In genomic region chr10:97445722-97446639, GRCh38 we compare ENCODE assay signal across 1 cellular context.
TF ChIP-seq lines count a peak whose summit lies in the region.

A gene with protein sequence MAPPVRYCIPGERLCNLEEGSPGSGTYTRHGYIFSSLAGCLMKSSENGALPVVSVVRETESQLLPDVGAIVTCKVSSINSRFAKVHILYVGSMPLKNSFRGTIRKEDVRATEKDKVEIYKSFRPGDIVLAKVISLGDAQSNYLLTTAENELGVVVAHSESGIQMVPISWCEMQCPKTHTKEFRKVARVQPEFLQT (minus strand): TSS chr10:97446006. CDS start chr10:97445985, 21 bp downstream.
ZDHHC16 (plus strand) TSS chr10:97446175; CDS start chr10:97451676, 5,501 bp downstream.

TF ChIP-seq in HEK293, 187 proteins besides CTCF, POLR2A, EP300 and RAD21 (continued from another document and continues in another):
- peak; percentile 85 for TF ChIP-seq ZBTB26 (tag by site-specific recombination; optimal IDR thresholded peaks at IDR 0.05)
- no peak for TF ChIP-seq ZNF521 (tag by site-specific recombination; IDR thresholded peaks at IDR 0.05)
- TF ChIP-seq ZNF292 (tag by site-specific recombination; IDR thresholded peaks at IDR 0.05; ENCODE audit: borderline replicate concordance, low read depth): no peak
- no peak for TF ChIP-seq ZNF701 (tag by site-specific recombination; IDR thresholded peaks at IDR 0.05)
- peak; percentile 98 for TF ChIP-seq ZNF335 (tag by site-specific recombination; conservative IDR thresholded peaks at IDR 0.05)
- TF ChIP-seq KLF8 (tag by site-specific recombination; IDR thresholded peaks at IDR 0.05): peak; percentile 83
- TF ChIP-seq SP3 (tag by site-specific recombination; IDR thresholded peaks at IDR 0.05): peak; percentile 87
- peak; percentile 97 for TF ChIP-seq ZBTB8A (tag by site-specific recombination; IDR thresholded peaks at IDR 0.05)
- no peak for TF ChIP-seq ZNF48 (tag by site-specific recombination; IDR thresholded peaks at IDR 0.05)
- no peak for TF ChIP-seq ZNF747 (tag by site-specific recombination; IDR thresholded peaks at IDR 0.05)
- peak; percentile 76 for TF ChIP-seq SP7 (tag by site-specific recombination; IDR thresholded peaks at IDR 0.05)
- no peak for TF ChIP-seq HOXC10 (CRISPR knock-in tag; IDR thresholded peaks at IDR 0.05)
- TF ChIP-seq ZNF423 (tag by site-specific recombination; IDR thresholded peaks at IDR 0.05): no peak
- peak; percentile 74 for TF ChIP-seq ZNF660 (tag by site-specific recombination; IDR thresholded peaks at IDR 0.05)
- TF ChIP-seq ZNF645 (tag by site-specific recombination; IDR thresholded peaks at IDR 0.05): no peak
- TF ChIP-seq, protein P1, sequence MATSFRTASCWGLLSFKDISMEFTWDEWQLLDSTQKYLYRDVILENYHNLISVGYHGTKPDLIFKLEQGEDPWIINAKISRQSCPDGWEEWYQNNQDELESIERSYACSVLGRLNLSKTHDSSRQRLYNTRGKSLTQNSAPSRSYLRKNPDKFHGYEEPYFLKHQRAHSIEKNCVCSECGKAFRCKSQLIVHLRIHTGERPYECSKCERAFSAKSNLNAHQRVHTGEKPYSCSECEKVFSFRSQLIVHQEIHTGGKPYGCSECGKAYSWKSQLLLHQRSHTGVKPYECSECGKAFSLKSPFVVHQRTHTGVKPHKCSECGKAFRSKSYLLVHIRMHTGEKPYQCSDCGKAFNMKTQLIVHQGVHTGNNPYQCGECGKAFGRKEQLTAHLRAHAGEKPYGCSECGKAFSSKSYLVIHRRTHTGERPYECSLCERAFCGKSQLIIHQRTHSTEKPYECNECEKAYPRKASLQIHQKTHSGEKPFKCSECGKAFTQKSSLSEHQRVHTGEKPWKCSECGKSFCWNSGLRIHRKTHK (tag by site-specific recombination; IDR thresholded peaks at IDR 0.05): no peak
- peak; percentile 86 for TF ChIP-seq PATZ1 (tag by site-specific recombination; IDR thresholded peaks at IDR 0.05)
- TF ChIP-seq ZFP41 (tag by site-specific recombination; IDR thresholded peaks at IDR 0.05; ENCODE audit: borderline replicate concordance): no peak
- peak; percentile 68; the same call in 1 of the 2 replicates for TF ChIP-seq ZEB2 (tag by site-specific recombination; IDR thresholded peaks at IDR 0.05)
- TF ChIP-seq ZSCAN23 (tag by site-specific recombination; IDR thresholded peaks at IDR 0.05): no peak
- TF ChIP-seq ZNF843 (tag by site-specific recombination; IDR thresholded peaks at IDR 0.05): 0 out of 2 replicates have a peak, but pooled peaks have one; percentile 41
- peak; percentile 72; the same call in 1 of the 2 replicates for TF ChIP-seq KLF16 (tag by site-specific recombination; IDR thresholded peaks at IDR 0.05)
- TF ChIP-seq ZNF114 (tag by site-specific recombination; IDR thresholded peaks at IDR 0.05): no peak
- peak; percentile 62; the same call in 1 of the 2 replicates for TF ChIP-seq ZXDB (tag by site-specific recombination; IDR thresholded peaks at IDR 0.05)
- peak; percentile 64; the same call in 1 of the 2 replicates for TF ChIP-seq ZNF449 (tag by site-specific recombination; IDR thresholded peaks at IDR 0.05)
- peak; percentile 54; the same call in 1 of the 2 replicates for TF ChIP-seq KLF9 (tag by site-specific recombination; IDR thresholded peaks at IDR 0.05; ENCODE audit: low read depth)
- TF ChIP-seq ZNF555 (tag by site-specific recombination; conservative IDR thresholded peaks at IDR 0.05): no peak
- TF ChIP-seq PBX3 (CRISPR knock-in tag; IDR thresholded peaks at IDR 0.05): 0 out of 2 replicates have a peak, but pooled peaks have one; percentile 23
- 0 out of 2 replicates have a peak, but pooled peaks have one; percentile 15 for TF ChIP-seq ZNF2 (tag by site-specific recombination; IDR thresholded peaks at IDR 0.05)
- 0 out of 2 replicates have a peak, but pooled peaks have one; percentile 18 for TF ChIP-seq ZNF24 (tag by site-specific recombination; IDR thresholded peaks at IDR 0.05)
- TF ChIP-seq YY2 (tag by site-specific recombination; IDR thresholded peaks at IDR 0.05): peak; percentile 93
- no peak for TF ChIP-seq ZBTB1 (tag by site-specific recombination; IDR thresholded peaks at IDR 0.05)
- TF ChIP-seq ZNF600 (tag by site-specific recombination; IDR thresholded peaks at IDR 0.05): peak; percentile 93
- peak; percentile 75 for TF ChIP-seq GLIS2 (tag by site-specific recombination; IDR thresholded peaks at IDR 0.05)
- TF ChIP-seq, protein P2, sequence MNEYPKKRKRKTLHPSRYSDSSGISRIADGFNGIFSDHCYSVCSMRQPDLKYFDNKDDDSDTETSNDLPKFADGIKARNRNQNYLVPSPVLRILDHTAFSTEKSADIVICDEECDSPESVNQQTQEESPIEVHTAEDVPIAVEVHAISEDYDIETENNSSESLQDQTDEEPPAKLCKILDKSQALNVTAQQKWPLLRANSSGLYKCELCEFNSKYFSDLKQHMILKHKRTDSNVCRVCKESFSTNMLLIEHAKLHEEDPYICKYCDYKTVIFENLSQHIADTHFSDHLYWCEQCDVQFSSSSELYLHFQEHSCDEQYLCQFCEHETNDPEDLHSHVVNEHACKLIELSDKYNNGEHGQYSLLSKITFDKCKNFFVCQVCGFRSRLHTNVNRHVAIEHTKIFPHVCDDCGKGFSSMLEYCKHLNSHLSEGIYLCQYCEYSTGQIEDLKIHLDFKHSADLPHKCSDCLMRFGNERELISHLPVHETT (tag by site-specific recombination; IDR thresholded peaks at IDR 0.05): peak; percentile 39; the same call in 1 of the 2 replicates
- TF ChIP-seq ZNF501 (tag by site-specific recombination; IDR thresholded peaks at IDR 0.05): peak; percentile 81; the same call in 1 of the 2 replicates
- TF ChIP-seq ZSCAN4 (tag by site-specific recombination; IDR thresholded peaks at IDR 0.05): no peak
- no peak for TF ChIP-seq ZNF248 (tag by site-specific recombination; IDR thresholded peaks at IDR 0.05)
- peak; percentile 59 for TF ChIP-seq ZIC2 (tag by site-specific recombination; IDR thresholded peaks at IDR 0.05)
- TF ChIP-seq GLIS1 (tag by site-specific recombination; IDR thresholded peaks at IDR 0.05): peak; percentile 30; the same call in 1 of the 2 replicates
- no peak for TF ChIP-seq BCL11A (tag by site-specific recombination; IDR thresholded peaks at IDR 0.05; ENCODE audit: low read depth)
- no peak for TF ChIP-seq ZNF366 (tag by site-specific recombination; conservative IDR thresholded peaks at IDR 0.05)
- 0 out of 2 replicates have a peak, but pooled peaks have one; percentile 28 for TF ChIP-seq ZNF518A (tag by site-specific recombination; conservative IDR thresholded peaks at IDR 0.05; ENCODE audit: low read depth)
- no peak for TF ChIP-seq ZNF624 (tag by site-specific recombination; IDR thresholded peaks at IDR 0.05)
- TF ChIP-seq ZBTB20 (tag by site-specific recombination; IDR thresholded peaks at IDR 0.05): peak; percentile 96
- TF ChIP-seq ZNF580 (tag by site-specific recombination; IDR thresholded peaks at IDR 0.05): peak; percentile 70; the same call in 1 of the 2 replicates
